In the genomic region with DNA sequence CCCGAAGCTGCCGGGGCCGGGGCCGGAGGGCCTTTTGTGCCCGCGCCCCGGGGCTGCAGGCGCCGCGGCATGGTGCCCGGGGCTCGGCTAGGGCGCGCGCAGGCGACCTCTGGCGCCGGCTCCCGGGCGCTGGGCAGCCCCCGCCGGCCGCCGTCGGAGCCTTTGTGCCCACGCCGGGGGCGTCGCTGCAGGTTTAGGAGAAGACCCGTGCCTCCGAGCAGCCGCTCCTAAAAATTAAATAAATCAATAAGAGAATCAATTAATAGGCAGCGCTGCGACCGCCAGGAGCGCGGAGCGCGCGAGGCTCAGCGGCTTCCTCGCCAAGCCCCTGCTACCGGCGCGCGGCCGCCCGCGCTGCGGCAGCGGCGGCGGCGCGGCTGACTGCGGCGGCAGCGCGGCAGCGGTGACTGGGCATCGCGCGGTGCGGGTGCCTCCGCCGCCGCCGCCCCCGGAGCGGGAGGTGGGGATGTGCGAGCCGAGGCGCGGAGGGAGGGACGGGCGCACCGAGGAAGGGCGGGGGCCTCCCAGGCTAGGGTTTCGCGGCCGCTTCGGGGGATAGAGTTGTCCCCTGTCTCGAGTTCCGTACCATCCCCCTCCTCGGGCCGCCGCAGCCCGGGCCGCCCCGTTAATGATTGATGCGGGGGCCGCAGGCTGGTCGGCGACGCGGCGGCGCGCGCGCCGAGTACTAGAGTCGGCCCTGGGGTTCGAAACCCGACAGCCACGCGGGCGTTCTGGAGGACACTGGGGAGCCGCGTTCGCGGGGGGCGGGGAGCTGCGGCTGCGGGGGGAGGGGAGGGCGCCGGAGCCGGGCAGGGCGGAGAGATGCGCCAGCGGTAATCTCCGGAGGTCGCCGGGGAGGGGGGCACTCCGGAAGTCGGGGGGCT, we compare ENCODE assay signal across 8 cellular contexts. TPM values are rescaled to one million over a fixed set of nuclear protein-coding genes. Genes with fewer than 3 reads are reported as not detected.
DNase-seq lines count a peak whose midpoint lies in the region; ATAC-seq and TF ChIP-seq lines count a peak whose summit lies in the region.

Gene PAQR9 (minus strand): TSS at position 409 of the 884 bp plus-strand sequence. CDS start 338 bp downstream, at position 71.

- H3K4me1 Mint-ChIP-seq in effector memory CD8-positive, alpha-beta T cell (ENCODE audit: low read depth in 2 of 2), result peaks cover 6 to 13% of the 10 kb centered on the region in 2 donors

- H3K9me3 Mint-ChIP-seq in effector memory CD8-positive, alpha-beta T cell, result no peaks in the 10 kb centered on the region

- H3K36me3 Mint-ChIP-seq in effector memory CD8-positive, alpha-beta T cell (ENCODE audit: insufficient read depth), result no peaks in the 10 kb centered on the region

- peak within 1 kb of the TSS; percentile 81 to 86 for H3K4me3 Mint-ChIP-seq in effector memory CD8-positive, alpha-beta T cell

- intact Hi-C loops in mucosa of descending colon (cut with DNase I, micrococcal nuclease), result no loop called here
- intact Hi-C loops in left colon (cut with DNase I, micrococcal nuclease), result no loop called here

- peaks cover 67 to 70% of the 10 kb centered on the region in 2 donors for H3K27me3 Mint-ChIP-seq in effector memory CD8-positive, alpha-beta T cell

- no peak within 1 kb of the TSS for H3K4me3 ChIP-seq in mucosa of descending colon

- H3K27ac Mint-ChIP-seq in effector memory CD8-positive, alpha-beta T cell, result peak within 1 kb of the TSS in 1 of 2 donors; percentile 47

- no peaks in the 10 kb centered on the region for H3K4me1 ChIP-seq in mucosa of descending colon (ENCODE audit: low read depth)

- TF ChIP-seq CTCF in mucosa of descending colon (IDR thresholded peaks at IDR 0.05), result no peak

- DNase-seq in D341Med (ENCODE audit: low spot score) (peak; percentile 90), RPMI8226 (peak; percentile 13), mucosa of descending colon (no peak), left colon (no peak), NCI-H1048 (lab: John Stamatoyannopoulos, UW) (no peak)
- DNase-seq in effector memory CD8-positive, alpha-beta T cell, result no peak

- ATAC-seq in GM21423 (IDR thresholded peaks at IDR 0.05; ENCODE audit: unreplicated experiment), result peak; percentile 50
- peak; percentile 65 for ATAC-seq in effector memory CD8-positive, alpha-beta T cell (replicated peaks)
- peak; percentile 43 for ATAC-seq in mucosa of descending colon
- ATAC-seq in left colon, result no peak
- ATAC-seq in GM21526 (IDR thresholded peaks at IDR 0.05; ENCODE audit: low FRiP score, unreplicated experiment), result no peak

- H3K9me3 ChIP-seq in mucosa of descending colon, result no peaks in the 10 kb centered on the region

- no peaks in the 10 kb centered on the region for H3K36me3 ChIP-seq in mucosa of descending colon (ENCODE audit: low read depth)

RNA-seq across cellular contexts. Expression of gene PAQR9, which starts in this region (rescaled TPM):
- not detected for total RNA-seq in mucosa of descending colon
- not detected for total RNA-seq in left colon

Comparison
In these comparisons a context has a peak if more than half of its experiments do, and no peak if none do; other contexts are left out.
1. Peak in ATAC-seq in mucosa of descending colon; RNA of the gene not detected or under 1 TPM.
2. DNase-seq: peak in D341Med (single experiment) and RPMI8226 (single experiment); none in effector memory CD8-positive, alpha-beta T cell (0 of 3), mucosa of descending colon (0 of 3), left colon (0 of 2) and NCI-H1048 (single experiment).
3. ATAC-seq: peak in GM21423 (single experiment) and effector memory CD8-positive, alpha-beta T cell (single experiment); none in left colon (single experiment) and GM21526 (single experiment).